ENCODE assay signal across 8 cellular contexts in the genomic region with DNA sequence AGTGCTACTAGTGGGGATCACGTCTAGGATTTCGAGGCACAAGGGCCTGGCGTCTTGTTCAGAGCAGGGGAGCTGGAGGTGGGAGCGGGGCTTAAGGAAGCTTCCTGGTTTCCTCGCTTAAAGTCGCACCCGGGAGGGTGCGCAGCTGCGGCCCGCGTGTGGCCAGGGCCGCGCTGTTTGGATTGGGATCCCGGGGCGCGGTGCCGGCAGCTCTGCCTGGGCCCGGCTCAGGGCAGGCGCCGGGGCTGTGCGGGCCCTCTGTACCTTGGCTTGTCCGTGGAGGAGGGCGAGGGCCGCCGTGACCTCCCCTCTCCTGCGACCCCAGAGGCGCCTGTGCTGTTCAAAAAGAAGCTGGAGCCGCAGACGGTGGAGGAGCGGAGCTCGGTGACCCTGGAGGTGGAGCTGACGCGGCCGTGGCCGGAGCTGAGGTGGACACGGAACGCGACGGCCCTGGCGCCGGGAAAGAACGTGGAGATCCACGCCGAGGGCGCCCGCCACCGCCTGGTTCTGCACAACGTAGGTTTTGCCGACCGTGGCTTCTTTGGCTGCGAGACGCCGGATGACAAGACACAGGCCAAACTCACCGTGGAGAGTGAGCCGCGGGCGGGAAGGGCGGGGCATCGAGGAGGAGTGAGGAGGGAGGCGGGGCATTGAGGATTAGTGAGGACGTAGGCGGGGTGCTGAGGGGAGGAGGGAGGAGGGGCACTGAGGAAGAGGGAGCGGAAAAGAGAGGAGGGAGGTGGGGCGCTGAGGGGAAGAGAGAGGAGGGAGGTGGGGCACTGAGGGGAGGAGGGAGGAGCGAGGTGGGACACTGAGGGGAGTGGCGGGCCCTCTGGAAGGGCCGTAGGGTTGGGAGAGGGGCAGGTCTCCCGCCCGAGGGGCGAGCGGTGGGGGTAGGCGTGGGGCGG.
A peak's percentile ranks its signal among the peaks of the same experiment; 100 is the strongest.
DNase-seq lines count a peak whose midpoint lies in the region; ATAC-seq and TF ChIP-seq lines count a peak whose summit lies in the region.

No MANE protein-coding gene starts in this region.

- no peak for TF ChIP-seq CTCF in omental fat pad (IDR thresholded peaks at IDR 0.05)

- H3K9me3 Mint-ChIP-seq in activated naive CD8-positive, alpha-beta T cell treated with anti-CD3 and anti-CD28 coated beads, Interleukin-2, amount 10 ng/mL, durations not matched to agents 7 days and 5 days = no peaks in the 10 kb centered on the region

- H3K4me3 Mint-ChIP-seq in activated naive CD8-positive, alpha-beta T cell treated with anti-CD3 and anti-CD28 coated beads, Interleukin-2, amount 10 ng/mL, durations not matched to agents 7 days and 5 days = peak overlapping the region; percentile 77

- H3K27ac ChIP-seq in SK-N-MC (no peak overlapping the region), subcutaneous abdominal adipose tissue (ENCODE audit: low read depth, low read length) (no peak overlapping the region)

- H3K4me1 Mint-ChIP-seq in activated naive CD8-positive, alpha-beta T cell treated with anti-CD3 and anti-CD28 coated beads, Interleukin-2, amount 10 ng/mL, durations not matched to agents 7 days and 5 days = peaks cover 6% of the 10 kb centered on the region

- H3K27ac Mint-ChIP-seq in activated naive CD8-positive, alpha-beta T cell treated with anti-CD3 and anti-CD28 coated beads, Interleukin-2, amount 10 ng/mL, durations not matched to agents 7 days and 5 days = peak overlapping the region; percentile 76

- DNase-seq in HPDE6-E6E7 (ENCODE audit: extremely low spot score) (peak; percentile 52), SK-N-MC (ENCODE audit: low read depth, low spot score) (peak; percentile 34), Right ventricle myocardium superior (peak; percentile 92), omental fat pad (ENCODE audit: low spot score) (peak; percentile 56), RKO (ENCODE audit: low spot score) (no peak)
- DNase-seq in activated naive CD8-positive, alpha-beta T cell treated with anti-CD3 and anti-CD28 coated beads, Interleukin-2, amount 10 ng/mL, durations not matched to agents 7 days and 5 days = peak; percentile 85

- no peaks in the 10 kb centered on the region for H3K36me3 Mint-ChIP-seq in activated naive CD8-positive, alpha-beta T cell treated with anti-CD3 and anti-CD28 coated beads, Interleukin-2, amount 10 ng/mL, durations not matched to agents 7 days and 5 days

- H3K27me3 ChIP-seq in subcutaneous abdominal adipose tissue (ENCODE audit: control insufficient read depth in 5 of 5, insufficient read depth in 4 of 5, low read length in 5 of 5) = no peaks in the 10 kb centered on the region

- H3K27me3 Mint-ChIP-seq in activated naive CD8-positive, alpha-beta T cell treated with anti-CD3 and anti-CD28 coated beads, Interleukin-2, amount 10 ng/mL, durations not matched to agents 7 days and 5 days = no peaks in the 10 kb centered on the region

- H3K4me1 ChIP-seq in subcutaneous abdominal adipose tissue (ENCODE audit: control insufficient read depth in 5 of 5, insufficient read depth in 5 of 5, low read length in 5 of 5) = peaks cover 0 to 24% (median 18%) of the 10 kb centered on the region in 5 donors

- H3K9ac ChIP-seq in SK-N-MC (ENCODE audit: insufficient read length) = peak overlapping the region; percentile 72
- H3K9ac ChIP-seq in subcutaneous abdominal adipose tissue (ENCODE audit: low read length in 5 of 5) = peak overlapping the region in 4 of 5 donors; percentile 34 to 81 (median 58)

- peak; percentile 42 for ATAC-seq in GM18520 (IDR thresholded peaks at IDR 0.05; ENCODE audit: unreplicated experiment)
- ATAC-seq in activated naive CD8-positive, alpha-beta T cell treated with anti-CD3 and anti-CD28 coated beads, Interleukin-2, amount 10 ng/mL, durations not matched to agents 7 days and 5 days (ENCODE audit: low read depth) = peak; percentile 93
- ATAC-seq in Right ventricle myocardium superior (ENCODE audit: poor library complexity) = peak; percentile 84
- ATAC-seq in omental fat pad (ENCODE audit: low FRiP score) = peak; percentile 86

- intact Hi-C loops in Right ventricle myocardium superior (cut with DNase I) = no loop called here

- POLR2A ChIA-PET in activated naive CD8-positive, alpha-beta T cell treated with anti-CD3 and anti-CD28 coated beads, Interleukin-2, amount 10 ng/mL, durations not matched to agents 7 days and 5 days (lab: Charles Lee) = interaction anchor here (1.4 kb wide), 3 partner anchors 110 to 182 kb away, joined by 7 to 14 read pairs (median 11); a partner anchor contains a TSS

- H3K9me3 ChIP-seq in SK-N-MC (ENCODE audit: low read depth, low read length) (no peaks in the 10 kb centered on the region), subcutaneous abdominal adipose tissue (ENCODE audit: control insufficient read depth in 5 of 5, low read length in 5 of 5) (no peaks in the 10 kb centered on the region)

- H3K36me3 ChIP-seq in SK-N-MC (ENCODE audit: insufficient read depth, low read length) = no peaks in the 10 kb centered on the region
- peaks cover 0 to 17% (median 6%) of the 10 kb centered on the region in 5 donors for H3K36me3 ChIP-seq in subcutaneous abdominal adipose tissue (ENCODE audit: control insufficient read depth in 5 of 5, insufficient read depth in 5 of 5, low read length in 5 of 5)

- H3K4me3 ChIP-seq in SK-N-MC (peak overlapping the region; percentile 77), subcutaneous abdominal adipose tissue (ENCODE audit: low read depth in 1 of 5, low read length in 5 of 5) (peak overlapping the region; percentile 73 to 83 (median 73))

Comparison
In these comparisons a context has a peak if more than half of its experiments do, and no peak if none do; other contexts are left out.
1. ATAC-seq: peak in every context shown above with its lines; median percentile 93 in activated naive CD8-positive, alpha-beta T cell treated with anti-CD3 and anti-CD28 coated beads, Interleukin-2, amount 10 ng/mL, durations not matched to agents 7 days and 5 days; 86 in omental fat pad; 84 in Right ventricle myocardium superior; 42 in GM18520.